Comparison of ENCODE assay signal across 8 cellular contexts in the genomic region with DNA sequence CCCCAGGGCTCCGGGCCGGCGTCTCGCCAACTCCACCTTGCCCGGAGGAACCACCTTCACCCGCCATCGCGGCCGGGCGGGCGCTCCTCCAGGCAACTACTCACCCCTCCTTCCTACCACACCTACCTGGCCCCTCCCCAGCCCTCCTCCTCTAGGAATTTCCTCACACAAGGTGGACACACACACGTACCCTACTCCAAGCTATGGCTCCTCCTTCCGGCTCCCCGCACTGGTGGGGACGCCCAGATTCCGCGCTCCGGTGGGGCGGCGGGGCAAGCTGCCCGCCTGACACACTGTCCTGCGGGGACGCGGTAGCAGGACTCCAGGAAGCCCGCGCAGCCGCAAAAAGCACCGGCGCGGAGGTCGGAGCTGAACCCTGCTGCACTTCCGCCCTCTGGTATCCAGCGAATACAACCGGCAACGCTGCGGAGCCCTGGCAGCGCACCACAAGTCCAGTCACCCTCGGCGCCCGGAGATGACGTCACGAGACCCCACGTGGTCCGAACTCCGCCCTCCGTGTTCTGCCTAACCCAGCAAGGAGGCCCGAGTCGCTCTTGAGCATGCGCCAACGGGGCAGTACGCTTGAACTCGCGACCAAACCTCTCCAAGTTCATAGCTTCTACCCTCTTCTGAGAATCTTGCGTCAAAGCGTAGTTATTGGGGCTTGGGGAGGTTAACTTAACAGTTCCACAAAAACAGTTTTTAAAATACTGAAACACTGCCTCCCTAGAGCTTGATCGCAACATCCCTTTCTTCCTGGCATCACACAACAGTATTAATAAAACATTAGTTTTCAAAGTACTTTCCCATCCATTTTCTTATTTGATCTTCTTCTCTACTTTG. TPM values are rescaled to one million over a fixed set of nuclear protein-coding genes. Genes with fewer than 3 reads are reported as not detected.
DNase-seq lines count a peak whose midpoint lies in the region; ATAC-seq and TF ChIP-seq lines count a peak whose summit lies in the region.

Gene ATG5, minus strand, starts transcription at position 425 of the 843 bp plus-strand sequence. CDS start 9,552 bp downstream, outside the sequence.

- H3K4me3 Mint-ChIP-seq in activated CD4-positive, alpha-beta T cell treated with anti-CD3 and anti-CD28 coated beads, Interleukin-2, amount 10 ng/mL, durations not matched to agents 7 days and 5 days: peak within 1 kb of the TSS; percentile 99

- H3K27ac ChIP-seq in BLaER1 (peak within 1 kb of the TSS; percentile 92), coronary artery (peak within 1 kb of the TSS; percentile 85 to 95), layer of hippocampus (ENCODE audit: low read depth, low read length) (peak within 1 kb of the TSS; percentile 83)

- no peaks in the 10 kb centered on the region for H3K36me3 ChIP-seq in BLaER1

- peaks cover 17% of the 10 kb centered on the region for H3K36me3 Mint-ChIP-seq in activated CD4-positive, alpha-beta T cell treated with anti-CD3 and anti-CD28 coated beads, Interleukin-2, amount 10 ng/mL, durations not matched to agents 7 days and 5 days (ENCODE audit: low read depth)

- H4K20me1 ChIP-seq in BLaER1: peaks cover 37% of the 10 kb centered on the region

- peak within 1 kb of the TSS; percentile 95 for H3K4me3 ChIP-seq in BLaER1
- peak within 1 kb of the TSS; percentile 98 for H3K4me3 ChIP-seq in coronary artery

- DNase-seq in NCI-H69 (lab: John Stamatoyannopoulos, UW) (peak; percentile 99), coronary artery (ENCODE audit: low spot score) (peak; percentile 100)
- peak; percentile 100 for DNase-seq in activated CD4-positive, alpha-beta T cell treated with anti-CD3 and anti-CD28 coated beads, Interleukin-2, amount 10 ng/mL, durations not matched to agents 7 days and 5 days
- DNase-seq in stimulated activated CD4-positive, alpha-beta T cell treated with anti-CD3 and anti-CD28 coated beads, Interleukin-1b, Interleukin-23, amount 100 ng/mL, for 4 hours (ENCODE audit: low read depth in 2 of 2): peak; percentile 99 to 100

- no peaks in the 10 kb centered on the region for H3K9me3 ChIP-seq in BLaER1

- H3K4me2 ChIP-seq in BLaER1: peak within 1 kb of the TSS; percentile 83

- no peaks in the 10 kb centered on the region for H3K9me3 Mint-ChIP-seq in activated CD4-positive, alpha-beta T cell treated with anti-CD3 and anti-CD28 coated beads, Interleukin-2, amount 10 ng/mL, durations not matched to agents 7 days and 5 days

- H3K27me3 ChIP-seq in BLaER1 (no peaks in the 10 kb centered on the region), layer of hippocampus (ENCODE audit: control insufficient read depth, insufficient read depth, low read length) (no peaks in the 10 kb centered on the region)

- ATAC-seq in GM19328 (IDR thresholded peaks at IDR 0.05; ENCODE audit: unreplicated experiment): peak; percentile 96
- peak; percentile 91 for ATAC-seq in HG03520 (IDR thresholded peaks at IDR 0.05; ENCODE audit: unreplicated experiment)

- peaks cover 37% of the 10 kb centered on the region for H3K4me1 Mint-ChIP-seq in activated CD4-positive, alpha-beta T cell treated with anti-CD3 and anti-CD28 coated beads, Interleukin-2, amount 10 ng/mL, durations not matched to agents 7 days and 5 days

- peak within 1 kb of the TSS; percentile 96 for H3K9ac ChIP-seq in BLaER1

- TF ChIP-seq CTCF in coronary artery (IDR thresholded peaks at IDR 0.05): no peak

- peak within 1 kb of the TSS; percentile 99 for H3K27ac Mint-ChIP-seq in activated CD4-positive, alpha-beta T cell treated with anti-CD3 and anti-CD28 coated beads, Interleukin-2, amount 10 ng/mL, durations not matched to agents 7 days and 5 days

- peaks cover 18% of the 10 kb centered on the region for H3K4me1 ChIP-seq in BLaER1

- H3K27me3 Mint-ChIP-seq in activated CD4-positive, alpha-beta T cell treated with anti-CD3 and anti-CD28 coated beads, Interleukin-2, amount 10 ng/mL, durations not matched to agents 7 days and 5 days: peaks cover 19% of the 10 kb centered on the region

- POLR2A ChIA-PET in activated CD4-positive, alpha-beta T cell treated with anti-CD3 and anti-CD28 coated beads, Interleukin-2, amount 10 ng/mL, durations not matched to agents 7 days and 5 days (lab: Charles Lee): interaction anchor here (0.6 kb wide), 1 partner anchor 580 kb away, joined by 3 read pairs; no protein-coding TSS in a partner anchor

- CTCF ChIA-PET in activated CD4-positive, alpha-beta T cell treated with anti-CD3 and anti-CD28 coated beads, Interleukin-2, amount 10 ng/mL, durations not matched to agents 7 days and 5 days (lab: Charles Lee): interaction anchor here (0.6 to 1.5 kb wide), 5 partner anchors 8 to 35 kb away, joined by 3 to 11 read pairs (median 3); partner anchors contain the start of gene CRYBG1

RNA-seq across cellular contexts. Expression of gene ATG5, which starts in this region (rescaled TPM):
- 10 to 100 TPM; 27.4 to 29.3 TPM for total RNA-seq in activated CD4-positive, alpha-beta T cell treated with anti-CD3 and anti-CD28 coated beads, Interleukin-2, amount 10 ng/mL, durations not matched to agents 7 days and 5 days

Comparison
In these comparisons a context has a peak if more than half of its experiments do, and no peak if none do; other contexts are left out.
1. Peak in every context shown above with its lines: DNase-seq, ATAC-seq, H3K4me3 ChIP-seq and H3K27ac ChIP-seq.